ENCODE assay signal across 8 cellular contexts in the genomic region with DNA sequence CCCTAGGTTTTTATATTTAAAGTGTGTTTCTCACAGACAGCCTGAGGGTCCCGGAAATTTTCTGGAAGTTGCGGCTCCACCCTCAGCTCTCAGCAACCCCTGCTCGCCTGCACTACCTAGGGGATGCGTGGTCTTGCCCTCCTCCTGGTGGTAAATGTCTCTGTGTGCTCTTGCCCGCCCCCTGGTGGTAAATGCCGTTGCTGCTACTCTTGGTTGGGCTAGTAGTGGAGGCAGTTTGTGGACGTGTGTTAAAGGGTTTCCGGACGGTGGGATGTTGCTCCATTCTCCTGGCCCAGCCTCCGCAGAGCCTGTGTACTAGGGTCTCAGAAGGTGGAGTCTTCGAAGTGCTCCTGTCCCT. TPM values are rescaled to one million over a fixed set of nuclear protein-coding genes. Genes with fewer than 3 reads are reported as not detected.
DNase-seq lines count a peak whose midpoint lies in the region; ATAC-seq and TF ChIP-seq lines count a peak whose summit lies in the region.

No MANE protein-coding gene starts in this region.

- H3K4me1 Mint-ChIP-seq in chondrocyte (ENCODE audit: low read depth), result peaks cover 20% of the 10 kb centered on the region

- peak; percentile 97 for TF ChIP-seq CTCF in chondrocyte (IDR thresholded peaks at IDR 0.05)

- no peaks in the 10 kb centered on the region for H3K9me3 Mint-ChIP-seq in chondrocyte (ENCODE audit: low read depth)

- ATAC-seq in HG02885 (IDR thresholded peaks at IDR 0.05; ENCODE audit: poor library complexity, unreplicated experiment), result peak; percentile 68

- H3K27ac Mint-ChIP-seq in chondrocyte (ENCODE audit: unreplicated experiment), result no peak overlapping the region

- H3K36me3 Mint-ChIP-seq in chondrocyte (ENCODE audit: low read depth), result no peaks in the 10 kb centered on the region

- DNase-seq in GF-D8 (lab: John Stamatoyannopoulos, UW) (peak; percentile 41), NCI-H345 treated with DMSO at 0.1 percent for 48 hours (lab: John Stamatoyannopoulos, UW; ENCODE audit: unreplicated experiment) (peak; percentile 24), chondrocyte (ENCODE audit: low spot score) (peak; percentile 80), left kidney (ENCODE audit: low read depth, low spot score) (peak; percentile 94), occipital lobe (lab: John Stamatoyannopoulos, UW) (no peak)
- DNase-seq in activated CD4-positive, alpha-beta T cell treated with anti-CD3 and anti-CD28 coated beads for 1 hour, result peak; percentile 75
- DNase-seq in stimulated activated CD4-positive, alpha-beta T cell treated with anti-CD3 and anti-CD28 coated beads, Interleukin-4, amount 100 ng/mL, for 4 hours, result peak; percentile 76 to 81

- H3K27me3 Mint-ChIP-seq in chondrocyte (ENCODE audit: low read depth), result no peaks in the 10 kb centered on the region

- H3K4me3 Mint-ChIP-seq in chondrocyte (ENCODE audit: unreplicated experiment), result no peak overlapping the region

RNA-seq across cellular contexts. Expression of gene STOML1, which starts 27.4 kb away (rescaled TPM):
- total RNA-seq in chondrocyte, result 18.0 to 26.4 TPM (median 18.9 TPM) in 3 replicates
- 23.4 TPM for total RNA-seq in occipital lobe

RNA-seq across cellular contexts. Expression of gene PML, which starts 29.8 kb away (rescaled TPM):
- total RNA-seq in chondrocyte, result 38.8 to 44.3 TPM (median 40.0 TPM) in 3 replicates
- 6.4 TPM for total RNA-seq in occipital lobe

RNA-seq across cellular contexts. Expression of gene LOXL1, which starts 38.5 kb away (rescaled TPM):
- total RNA-seq in chondrocyte, result 428 to 446 TPM (median 444 TPM) in 3 replicates
- 3.4 TPM for total RNA-seq in occipital lobe

Comparison
In these comparisons a context has a peak if more than half of its experiments do, and no peak if none do; other contexts are left out.
1. RNA of gene LOXL1, which starts 38.5 kb away (total RNA-seq): 428 to 446 TPM in chondrocyte; 3.4 TPM in occipital lobe (single experiment); every median in the first group is over 10 times any median in the second.